In genomic region chr20:46087161-46087560, GRCh38 we compare ENCODE assay signal across 9 cellular contexts. TPM values are rescaled to one million over a fixed set of nuclear protein-coding genes. Genes with fewer than 3 reads are reported as not detected.
DNase-seq lines count a peak whose midpoint lies in the region; ATAC-seq and TF ChIP-seq lines count a peak whose summit lies in the region.
"Had no signal": no experiment of that assay in that cellular context is flagged by ENCODE, and none has a peak within 500 bp of the region (broad histone marks: within the 10 kb centered on the region; RNA-seq: fewer than 3 reads in every experiment).

No MANE protein-coding gene starts in this region.

- H3K27ac ChIP-seq in CD4-positive, alpha-beta T cell (ENCODE audit: low read depth, low read length) = no peak overlapping the region

- H3K4me3 Mint-ChIP-seq in CD4-positive, alpha-beta T cell = peak overlapping the region; percentile 94
- peak overlapping the region in 6 of 8 donors; percentile 38 to 98 (median 64) for H3K4me3 Mint-ChIP-seq in naive B cell

- H3K27ac Mint-ChIP-seq in CD4-positive, alpha-beta T cell = peak overlapping the region; percentile 0
- H3K27ac Mint-ChIP-seq in naive B cell = peak overlapping the region in 1 of 6 donors; percentile 30

- no peak overlapping the region for H3K4me3 ChIP-seq in astrocyte of the cerebellum (ENCODE audit: low read depth, low read length)

- CTCF ChIA-PET in CD4-positive, alpha-beta T cell (lab: Charles Lee) = interaction anchor here (0.7 to 1.2 kb wide), 2 partner anchors 64 to 100 kb away, joined by 3 to 4 read pairs; no protein-coding TSS in a partner anchor

- no peak for ATAC-seq in CD4-positive, alpha-beta T cell (ENCODE audit: poor library complexity)
- no peak for ATAC-seq in naive B cell (ENCODE audit: low read depth in 2 of 2)
- ATAC-seq in GM19035 (IDR thresholded peaks at IDR 0.05; ENCODE audit: unreplicated experiment) = no peak
- ATAC-seq in left ventricle myocardium superior = no peak

- POLR2A ChIA-PET in CD4-positive, alpha-beta T cell (lab: Charles Lee) = no interaction called here

- H3K9me3 Mint-ChIP-seq in CD4-positive, alpha-beta T cell = no peaks in the 10 kb centered on the region
- H3K9me3 Mint-ChIP-seq in naive B cell = no peaks in the 10 kb centered on the region

- H3K36me3 Mint-ChIP-seq in CD4-positive, alpha-beta T cell (ENCODE audit: low read depth) = peaks cover 26% of the 10 kb centered on the region
- no peaks in the 10 kb centered on the region for H3K36me3 Mint-ChIP-seq in naive B cell

- intact Hi-C loops in CD4-positive, alpha-beta T cell (cut with DNase I, micrococcal nuclease) = loop anchor here (2.0 to 5.0 kb wide), 3 partner anchors 64 to 295 kb away; partner anchors contain the start of genes DNTTIP1 (in 1 of the 2), WFDC3 (in 1 of the 2) and ZNF335 (in 1 of the 2)
- intact Hi-C loops in left ventricle myocardium superior (cut with micrococcal nuclease) = no loop called here

- peaks cover 80% of the 10 kb centered on the region for H3K4me1 Mint-ChIP-seq in CD4-positive, alpha-beta T cell (ENCODE audit: low read depth)
- H3K4me1 Mint-ChIP-seq in naive B cell = peaks cover 55 to 71% (median 57%) of the 10 kb centered on the region in 3 donors

- TF ChIP-seq CTCF in CD4-positive, alpha-beta T cell (IDR thresholded peaks at IDR 0.05) = peak; percentile 10
- TF ChIP-seq CTCF in astrocyte of the cerebellum (IDR thresholded peaks at IDR 0.05; ENCODE audit: low read depth, low read length, missing control alignments) = peak; percentile 18

- in situ Hi-C loops in KBM-7 (cut with MboI; ENCODE audit: low pct_unique_long_range_greater_than_20kb, low sequenced_read_pairs) (no loop called here), astrocyte of the cerebellum (cut with HindIII; ENCODE audit: low sequenced_read_pairs) (no loop called here)

- H3K27me3 ChIP-seq in CD4-positive, alpha-beta T cell (ENCODE audit: control insufficient read depth, insufficient read depth, low read length) = no peaks in the 10 kb centered on the region

- no peaks in the 10 kb centered on the region for H3K27me3 Mint-ChIP-seq in CD4-positive, alpha-beta T cell
- no peaks in the 10 kb centered on the region for H3K27me3 Mint-ChIP-seq in naive B cell

- DNase-seq in CD4-positive, alpha-beta T cell = no peak
- peak; percentile 20 for DNase-seq in KBM-7
- no peak for DNase-seq in astrocyte of the cerebellum (ENCODE audit: low read depth)
- DNase-seq in naive B cell = no peak
- DNase-seq in stimulated activated CD4-positive, alpha-beta T cell treated with anti-CD3 and anti-CD28 coated beads, Interleukin-4, amount 100 ng/mL, for 1 hour = no peak
- no peak for DNase-seq in DMS79 treated with DMSO at 0.1 percent for 48 hours (lab: John Stamatoyannopoulos, UW)
- no peak for DNase-seq in left ventricle myocardium superior
- DNase-seq: effector CD8-positive, alpha-beta T cell had no signal

- no peaks in the 10 kb centered on the region for H3K9me3 ChIP-seq in CD4-positive, alpha-beta T cell (ENCODE audit: control insufficient read depth, low read length)

RNA-seq across cellular contexts. Expression of gene NCOA5, which starts 2.6 kb away (rescaled TPM):
- total RNA-seq in CD4-positive, alpha-beta T cell = 10 to 100 TPM in 1 of 2 experiments, 1 to 10 TPM in 1; 9.7 to 10.5 TPM
- 10 to 100 TPM; 13.8 to 39.3 (median 27.3) TPM for polyA plus RNA-seq in naive B cell (ENCODE audit: low read depth in 6 of 6)
- 19.4 TPM for total RNA-seq in left ventricle myocardium superior

RNA-seq across cellular contexts. Expression of gene CD40, which starts 31.0 kb away (rescaled TPM):
- total RNA-seq in CD4-positive, alpha-beta T cell = 1 to 10 TPM; 1.0 to 1.2 TPM
- polyA plus RNA-seq in naive B cell (ENCODE audit: low read depth in 6 of 6) = 100 to 1,000 TPM; 273 to 368 (median 312) TPM
- total RNA-seq in left ventricle myocardium superior = 6.7 TPM

RNA-seq across cellular contexts. Expression of gene SLC12A5, which starts 58.1 kb away (rescaled TPM):
- total RNA-seq in CD4-positive, alpha-beta T cell = 1 to 10 TPM; 1.3 to 2.4 TPM
- not detected for polyA plus RNA-seq in naive B cell (ENCODE audit: low read depth in 6 of 6)
- 1.3 TPM for total RNA-seq in left ventricle myocardium superior
